ENCODE assay signal across 10 cellular contexts in the genomic region with DNA sequence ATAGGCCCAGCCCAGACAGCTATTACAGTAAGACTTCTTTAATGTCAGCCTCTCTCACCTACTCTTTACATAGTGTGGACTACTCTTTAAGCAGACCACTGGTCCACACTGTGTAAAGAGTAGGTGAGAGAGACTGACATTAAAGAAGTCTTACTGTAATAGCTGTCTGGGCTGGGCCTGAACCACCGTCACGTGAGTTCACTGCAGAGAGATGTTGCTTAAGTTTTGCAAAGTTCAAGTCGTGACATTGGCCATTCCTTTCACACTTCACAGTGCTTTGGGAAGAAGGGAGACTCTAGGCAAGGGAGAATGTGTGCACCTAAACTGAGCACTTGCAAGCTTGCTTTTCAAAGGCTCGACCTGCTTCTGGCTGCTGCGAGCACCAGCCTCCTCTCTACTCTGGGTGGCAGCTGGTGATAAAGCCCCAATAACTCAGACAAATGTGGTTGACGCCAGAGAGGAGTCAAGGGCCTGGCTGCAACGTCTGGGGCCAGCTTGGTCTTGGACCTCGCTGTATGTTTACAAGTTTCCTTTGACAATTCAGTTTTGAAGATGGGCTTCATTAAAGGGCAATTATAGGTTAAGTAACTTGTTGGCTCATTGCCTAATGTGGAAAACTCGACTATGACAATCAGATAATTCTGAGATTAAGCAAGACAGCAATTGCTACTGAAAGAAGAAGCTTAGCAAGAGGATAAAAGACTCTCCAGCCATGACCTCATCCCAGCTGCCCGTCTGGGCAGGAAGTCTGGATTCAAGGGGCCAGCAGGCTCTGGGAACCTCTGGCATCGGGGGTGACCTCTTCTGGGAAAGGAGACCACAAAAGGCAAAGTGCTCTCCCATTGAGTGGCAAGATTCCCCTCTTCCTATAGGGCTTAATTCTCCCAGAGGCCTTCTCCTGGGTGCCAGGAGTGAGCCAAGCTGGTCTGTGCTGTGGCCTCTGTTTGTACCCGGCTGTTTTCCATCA.
DNase-seq lines count a peak whose midpoint lies in the region; ATAC-seq, FAIRE-seq and TF ChIP-seq lines count a peak whose summit lies in the region.
"Had no signal": no experiment of that assay in that cellular context is flagged by ENCODE, and none has a peak within 500 bp of the region (broad histone marks: within the 10 kb centered on the region; RNA-seq: fewer than 3 reads in every experiment).

No MANE protein-coding gene starts in this region.

- H3K27me3 ChIP-seq in liver (ENCODE audit: control insufficient read depth in 4 of 4, insufficient read depth in 4 of 4, low read length in 3 of 4) (no peaks in the 10 kb centered on the region), HepG2 (ENCODE audit: control insufficient read depth in 1 of 2, insufficient read depth in 2 of 2, low read length in 2 of 2) (no peaks in the 10 kb centered on the region; a peak in 1 of 5 replicates), gastroesophageal sphincter (no peaks in the 10 kb centered on the region), aorta (ENCODE audit: control insufficient read depth in 1 of 2, insufficient read depth in 2 of 2, low read length in 1 of 2) (no peaks in the 10 kb centered on the region)
- H3K27me3 ChIP-seq: BLaER1 treated with 17β-estradiol and CSF1 and Interleukin-3, amounts not matched to agents 10 nM and 100 nM had no signal

- H3K4me3 ChIP-seq in liver (ENCODE audit: low read depth in 1 of 3, low read length in 3 of 3) = no peak overlapping the region
- no peak overlapping the region for H3K4me3 ChIP-seq in HepG2 (replicated peaks in 1 of 3; ENCODE audit: insufficient read depth in 1 of 3, low read depth in 2 of 3, low read length in 3 of 3)
- no peak overlapping the region for H3K4me3 ChIP-seq in gastroesophageal sphincter
- H3K4me3 ChIP-seq in aorta (ENCODE audit: low read length in 2 of 2) = no peak overlapping the region
- H3K4me3 ChIP-seq: BLaER1 treated with 17β-estradiol and CSF1 and Interleukin-3, amounts not matched to agents 10 nM and 100 nM had no signal

- TF ChIP-seq CTCF in liver (IDR thresholded peaks at IDR 0.05; ENCODE audit: low read depth, low read length, missing input control) (no peak), HepG2 (CRISPR knock-in tag; IDR thresholded peaks at IDR 0.05) (no peak), gastroesophageal sphincter (IDR thresholded peaks at IDR 0.05) (no peak)

- CTCF ChIA-PET in HepG2 (lab: Yijun Ruan, JAX; ENCODE audit: low intra/inter-chr PET ratio, low total read pairs) = no interaction called here

- H3K4me2 ChIP-seq in HepG2 (ENCODE audit: low read depth, low read length) = no peak overlapping the region

- H3K79me2 ChIP-seq in HepG2 (ENCODE audit: insufficient read depth, low read length) = no peaks in the 10 kb centered on the region

- 79% methylated on average over 12 of the region's 12 CpGs for WGBS in liver
- WGBS in HepG2 (ENCODE audit: low lambda C conversion rate) = 17% methylated on average over 12 of the region's 12 CpGs
- WGBS in gastroesophageal sphincter (ENCODE audit: low coverage in 1 of 2), 2 donors = 31 to 52% methylated on average over 9 to 10 of the region's 12 CpGs
- 82 to 84% methylated on average over 12 of the region's 12 CpGs for WGBS in aorta, 2 donors

- no peak for TF ChIP-seq EP300 in HepG2 (IDR thresholded peaks at IDR 0.05; ENCODE audit: low read depth in 2 of 2, low read length in 2 of 2)
- no peak for TF ChIP-seq EP300 in HepG2 (CRISPR knock-in tag; IDR thresholded peaks at IDR 0.05; ENCODE audit: borderline replicate concordance)
- no peak for TF ChIP-seq EP300 in gastroesophageal sphincter (IDR thresholded peaks at IDR 0.05)

- H3K27ac ChIP-seq in liver (ENCODE audit: low read depth in 1 of 2, low read length in 2 of 2) (no peak overlapping the region), HepG2 (ENCODE audit: extremely low read length, insufficient read depth, low read length) (no peak overlapping the region), gastroesophageal sphincter (peak overlapping the region in 1 of 4 donors; percentile 48), aorta (ENCODE audit: low read depth in 1 of 2, low read length in 2 of 2) (no peak overlapping the region)
- H3K27ac ChIP-seq: BLaER1 treated with 17β-estradiol and CSF1 and Interleukin-3, amounts not matched to agents 10 nM and 100 nM had no signal

- intact Hi-C loops in HepG2 (cut with micrococcal nuclease; ENCODE audit: unreplicated experiment) (no loop called here), aorta (cut with DNase I) (no loop called here)

- TF ChIP-seq RAD21 in liver (IDR thresholded peaks at IDR 0.05) (no peak), HepG2 (CRISPR knock-in tag; IDR thresholded peaks at IDR 0.05) (no peak)

- ATAC-seq in HepG2 (no peak), gastroesophageal sphincter (peak; percentile 42), aorta (ENCODE audit: low FRiP score) (peak; percentile 33), GM18511 (IDR thresholded peaks at IDR 0.05; ENCODE audit: unreplicated experiment) (no peak)

- DNase-seq in HepG2 (ENCODE audit: low spot score) (no peak), NCI-H82 treated with DMSO at 0.1 percent for 48 hours (lab: John Stamatoyannopoulos, UW; ENCODE audit: unreplicated experiment) (peak; percentile 97), aorta (peak; percentile 66 to 74), COLO829 (ENCODE audit: low spot score) (no peak)
- no peak for DNase-seq in activated CD4-positive, alpha-beta T cell treated with anti-CD3 and anti-CD28 coated beads for 4 hours
- DNase-seq: activated effector memory CD4-positive, alpha-beta T cell treated with Interleukin-2 at 50 U/mL for 16 hours had no signal

- no TSS peak for BruUV-seq in HepG2 (replicated peaks; lab: Mats Ljungman, UMichigan)

- H3K9me3 ChIP-seq in liver (ENCODE audit: control insufficient read depth in 4 of 4, low read length in 3 of 4) (peaks cover 0 to 4% (median 2%) of the 10 kb centered on the region in 4 donors), HepG2 (ENCODE audit: low read length) (no peaks in the 10 kb centered on the region), gastroesophageal sphincter (peaks cover 0 to 8% (median 0%) of the 10 kb centered on the region in 3 donors), aorta (ENCODE audit: control insufficient read depth, low read length) (peaks cover 2% of the 10 kb centered on the region)

- TF ChIP-seq POLR2A in HepG2 (IDR thresholded peaks at IDR 0.05; ENCODE audit: insufficient read depth in 1 of 2, low read depth in 2 of 2, low read length in 2 of 2) (no peak), gastroesophageal sphincter (IDR thresholded peaks at IDR 0.05) (no peak)

- H4K20me1 ChIP-seq in HepG2 (ENCODE audit: insufficient read depth, low read length) = no peaks in the 10 kb centered on the region
- H4K20me1 ChIP-seq: BLaER1 treated with 17β-estradiol and CSF1 and Interleukin-3, amounts not matched to agents 10 nM and 100 nM had no signal

- in situ Hi-C loops in HepG2 (cut with HindIII; ENCODE audit: extremely low pct_ligation_motif_present, low pct_unique_long_range_greater_than_20kb) = no loop called here

- POLR2A ChIA-PET in HepG2 (lab: Yijun Ruan, JAX) = no interaction called here

- no peaks in the 10 kb centered on the region for H3K36me3 ChIP-seq in liver (ENCODE audit: control insufficient read depth in 4 of 4, insufficient read depth in 3 of 4, low read depth in 1 of 4, low read length in 3 of 4)
- H3K36me3 ChIP-seq in HepG2 (replicated peaks in 1 of 2; ENCODE audit: control insufficient read depth in 1 of 2, insufficient read depth in 2 of 2, low read length in 2 of 2) = no peaks in the 10 kb centered on the region
- no peaks in the 10 kb centered on the region for H3K36me3 ChIP-seq in gastroesophageal sphincter
- H3K36me3 ChIP-seq in aorta (ENCODE audit: control insufficient read depth in 1 of 2, insufficient read depth in 2 of 2, low read length in 1 of 2) = no peaks in the 10 kb centered on the region
- H3K36me3 ChIP-seq: BLaER1 treated with 17β-estradiol and CSF1 and Interleukin-3, amounts not matched to agents 10 nM and 100 nM had no signal

- H2AFZ ChIP-seq in HepG2 (ENCODE audit: low read length) = no peak overlapping the region

- FAIRE-seq in HepG2 (lab: Jason Lieb, UNC) = no peak

- H3K9ac ChIP-seq in liver (ENCODE audit: low read depth in 1 of 2, low read length in 2 of 2) (no peak overlapping the region), HepG2 (ENCODE audit: insufficient read depth, low read depth, low read length) (no peak overlapping the region)
- H3K9ac ChIP-seq: BLaER1 treated with 17β-estradiol and CSF1 and Interleukin-3, amounts not matched to agents 10 nM and 100 nM had no signal

- H3K4me1 ChIP-seq in liver (ENCODE audit: control insufficient read depth in 4 of 4, insufficient read depth in 4 of 4, low read length in 3 of 4) = peaks cover 0 to 7% (median 2%) of the 10 kb centered on the region in 4 donors
- H3K4me1 ChIP-seq in HepG2 (ENCODE audit: insufficient read depth, low read length) = no peaks in the 10 kb centered on the region
- H3K4me1 ChIP-seq in gastroesophageal sphincter = peaks cover 0 to 34% (median 0%) of the 10 kb centered on the region in 3 donors
- no peaks in the 10 kb centered on the region for H3K4me1 ChIP-seq in aorta (ENCODE audit: control insufficient read depth in 1 of 2, insufficient read depth in 2 of 2, low read length in 2 of 2)

TF ChIP-seq in liver, 16 proteins besides CTCF, POLR2A, EP300 and RAD21 (continues in another document):
- TF ChIP-seq, protein P1, sequence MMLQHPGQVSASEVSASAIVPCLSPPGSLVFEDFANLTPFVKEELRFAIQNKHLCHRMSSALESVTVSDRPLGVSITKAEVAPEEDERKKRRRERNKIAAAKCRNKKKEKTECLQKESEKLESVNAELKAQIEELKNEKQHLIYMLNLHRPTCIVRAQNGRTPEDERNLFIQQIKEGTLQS (IDR thresholded peaks at IDR 0.05) = no peak
- TF ChIP-seq FOXA2 (IDR thresholded peaks at IDR 0.05) (no peak), JUND (IDR thresholded peaks at IDR 0.05) (peak in 1 of 2 donors; percentile 27), FOXA1 (IDR thresholded peaks at IDR 0.05) (no peak), EGR1 (IDR thresholded peaks at IDR 0.05; ENCODE audit: low read depth in 2 of 2) (no peak), RXRA (IDR thresholded peaks at IDR 0.05) (no peak), TAF1 (conservative IDR thresholded peaks at IDR 0.05) (no peak), HNF4G (IDR thresholded peaks at IDR 0.05) (no peak), HNF4A (conservative IDR thresholded peaks at IDR 0.05) (no peak)

TF ChIP-seq in HepG2, 621 proteins besides CTCF, POLR2A, EP300 and RAD21:
- TF ChIP-seq ARHGAP35 (CRISPR knock-in tag; IDR thresholded peaks at IDR 0.05; ENCODE audit: borderline replicate concordance) (no peak), ZNF547 (CRISPR knock-in tag; IDR thresholded peaks at IDR 0.05) (no peak)

Comparison
In these comparisons a context has a peak if more than half of its experiments do, and no peak if none do; other contexts are left out.
1. ATAC-seq: peak in gastroesophageal sphincter (single experiment) and aorta (single experiment); none in HepG2 (single experiment) and GM18511 (single experiment).
2. DNase-seq: peak in NCI-H82 treated with DMSO at 0.1 percent for 48 hours (single experiment) and aorta (2 of 2); none in HepG2 (single experiment), activated CD4-positive, alpha-beta T cell treated with anti-CD3 and anti-CD28 coated beads for 4 hours (0 of 2) and COLO829 (single experiment).